34 cellular contexts compared by ENCODE assay signal in the genomic region with DNA sequence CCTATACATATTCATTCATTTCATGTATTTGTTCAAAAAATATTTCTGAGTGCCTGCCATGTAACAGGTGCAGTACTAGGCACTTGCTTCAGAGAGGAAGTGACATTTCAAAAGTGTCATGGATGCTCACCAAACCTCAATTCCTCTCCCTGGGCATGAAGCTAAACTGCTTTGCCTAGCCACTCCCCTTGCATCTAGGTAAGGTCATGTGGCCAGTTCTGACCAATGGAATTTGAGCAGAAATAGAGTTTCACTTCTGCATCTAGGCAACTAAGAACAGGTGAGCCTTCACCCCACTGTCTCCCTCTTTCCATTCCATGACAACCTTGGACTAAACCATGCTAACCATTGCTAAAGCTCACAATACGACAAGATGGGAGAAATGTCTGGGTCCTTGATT. TPM values are rescaled to one million over a fixed set of nuclear protein-coding genes. Genes with fewer than 3 reads are reported as not detected.
A peak's percentile ranks its signal among the peaks of the same experiment; 100 is the strongest.
DNase-seq lines count a peak whose midpoint lies in the region; ATAC-seq and TF ChIP-seq lines count a peak whose summit lies in the region.
"Had no signal": no experiment of that assay in that cellular context is flagged by ENCODE, and none has a peak within 500 bp of the region (broad histone marks: within the 10 kb centered on the region; RNA-seq: fewer than 3 reads in every experiment).

No MANE protein-coding gene starts in this region.

- DNase-seq in GM12865 (ENCODE audit: low read depth) = peak; percentile 43
- no peak for DNase-seq in WTC11 (ENCODE audit: low spot score)
- peak; percentile 39 for DNase-seq in naive B cell
- DNase-seq in GM19238 (ENCODE audit: insufficient read length, low spot score) = no peak
- no peak for DNase-seq in stimulated activated naive CD4-positive, alpha-beta T cell treated with Interleukin-2 at 50 U/mL for 16 hours (lab: John Stamatoyannopoulos, UW)
- DNase-seq: activated CD4-positive, alpha-beta T cell treated with anti-CD3 and anti-CD28 coated beads for 4 hours; activated CD8-positive, alpha-beta memory T cell treated with anti-CD3 and anti-CD28 coated beads, Interleukin-2, amount 10 ng/mL, durations not matched to agents 7 days and 5 days; activated gamma-delta T cell; activated T-cell treated with anti-CD3 and anti-CD28 coated beads, Interleukin-2, amount 50 U/mL, for 4 hours; Caco-2; caudate nucleus; DMS79; erythroblast; GF-D8; glutamatergic neuron; KG1; left ventricle myocardium inferior; mesendoderm; NCI-H1436 treated with DMSO at 0.1 percent for 48 hours; NCI-H2107; NCI-H345; retina; stimulated activated naive CD8-positive, alpha-beta T cell treated with anti-CD3 and anti-CD28 coated beads, Interleukin-15, Interleukin-2, amounts not matched to agents 100 U/mL and 50 U/mL, for 24 hours; SW 1271; T1000 had no signal

- H3K27me3 Mint-ChIP-seq in WTC11 (ENCODE audit: low read depth) = peaks cover 4% of the 10 kb centered on the region; the same call in 1 of the 2 replicates
- H3K27me3 Mint-ChIP-seq in naive B cell = peaks cover 0 to 16% (median 0%) of the 10 kb centered on the region in 3 donors

- POLR2A ChIA-PET in WTC11 (lab: Charles Lee) = no interaction called here

- H3K36me3 Mint-ChIP-seq in WTC11 = no peaks in the 10 kb centered on the region
- H3K36me3 Mint-ChIP-seq in naive B cell = no peaks in the 10 kb centered on the region

- CTCF ChIA-PET in WTC11 (lab: Charles Lee) = no interaction called here

- peak; percentile 38 for ATAC-seq in HG03354 (IDR thresholded peaks at IDR 0.05; ENCODE audit: poor library complexity, severe bottlenecking, unreplicated experiment)
- no peak for ATAC-seq in WTC11
- peak; percentile 49 to 60 for ATAC-seq in naive B cell (ENCODE audit: low read depth in 2 of 2)
- no peak for ATAC-seq in HG03108 (IDR thresholded peaks at IDR 0.05; ENCODE audit: unreplicated experiment)
- no peak for ATAC-seq in GM19035 (IDR thresholded peaks at IDR 0.05; ENCODE audit: unreplicated experiment)
- ATAC-seq: activated CD8-positive, alpha-beta memory T cell treated with anti-CD3 and anti-CD28 coated beads, Interleukin-2, amount 10 ng/mL, durations not matched to agents 7 days and 5 days; activated T-cell treated with anti-CD3 and anti-CD28 coated beads, Interleukin-2, amount 50 U/mL, for 4 hours; HCT116; stimulated activated naive CD8-positive, alpha-beta T cell treated with anti-CD3 and anti-CD28 coated beads, Interleukin-15, Interleukin-2, amounts not matched to agents 100 U/mL and 50 U/mL, for 24 hours had no signal

- H3K4me3 Mint-ChIP-seq in WTC11 (no peak overlapping the region), naive B cell (peak overlapping the region in 1 of 8 donors; percentile 88)
- H3K4me3 Mint-ChIP-seq: activated CD8-positive, alpha-beta memory T cell treated with anti-CD3 and anti-CD28 coated beads, Interleukin-2, amount 10 ng/mL, durations not matched to agents 7 days and 5 days; activated T-cell treated with anti-CD3 and anti-CD28 coated beads, Interleukin-2, amount 50 U/mL, for 4 hours; dendritic cell treated with granulocyte-macrophage colony-stimulating factor and Interleukin-4, amounts not matched to agents 40 ng/mL and 50 ng/mL, for 4 days; neural crest cell had no signal

- TF ChIP-seq CTCF in GM12865 (IDR thresholded peaks at IDR 0.05; ENCODE audit: insufficient read depth, low read depth, low read length, missing control alignments) (no peak), WTC11 (IDR thresholded peaks at IDR 0.05) (no peak)

- H3K9me3 Mint-ChIP-seq in WTC11 (no peaks in the 10 kb centered on the region), naive B cell (peaks cover 0 to 9% (median 4%) of the 10 kb centered on the region in 7 donors)
- H3K9me3 Mint-ChIP-seq: activated T-cell treated with anti-CD3 and anti-CD28 coated beads, Interleukin-2, amount 50 U/mL, for 4 hours; dendritic cell treated with granulocyte-macrophage colony-stimulating factor and Interleukin-4, amounts not matched to agents 40 ng/mL and 50 ng/mL, for 4 days had no signal

- H3K27ac Mint-ChIP-seq in WTC11 (no peak overlapping the region), naive B cell (peak overlapping the region in 1 of 6 donors; percentile 41)
- H3K27ac Mint-ChIP-seq: activated CD8-positive, alpha-beta memory T cell treated with anti-CD3 and anti-CD28 coated beads, Interleukin-2, amount 10 ng/mL, durations not matched to agents 7 days and 5 days; dendritic cell treated with granulocyte-macrophage colony-stimulating factor and Interleukin-4, amounts not matched to agents 40 ng/mL and 50 ng/mL, for 4 days had no signal

- H3K4me3 ChIP-seq in GM12865 (ENCODE audit: low read depth, low read length) = no peak overlapping the region
- H3K4me3 ChIP-seq: BLaER1 treated with 17β-estradiol and CSF1 and Interleukin-3, amounts not matched to agents 10 nM and 100 nM; left ventricle myocardium inferior; skin epidermis had no signal

- H3K4me1 Mint-ChIP-seq in WTC11 (peaks cover 11% of the 10 kb centered on the region), naive B cell (peaks cover 38 to 67% (median 47%) of the 10 kb centered on the region in 3 donors)
- H3K4me1 Mint-ChIP-seq: neural crest cell had no signal

TF ChIP-seq in WTC11, 78 proteins besides CTCF, POLR2A, EP300 and RAD21:
- TF ChIP-seq USF2 (CRISPR knock-in tag; IDR thresholded peaks at IDR 0.05) (peak; percentile 77), ZNF396 (CRISPR knock-in tag; IDR thresholded peaks at IDR 0.05; ENCODE audit: borderline replicate concordance) (no peak), USF1 (CRISPR knock-in tag; IDR thresholded peaks at IDR 0.05) (peak; percentile 52; the same call in 1 of the 2 replicates)

RNA-seq across cellular contexts. Expression of gene TC2N, which starts 27.6 kb away (rescaled TPM):
- total RNA-seq in WTC11 (2021) = 29.3 to 33.0 TPM (median 29.6 TPM) in 3 replicates
- 10 to 100 TPM in 1 of 6 donors, 1 to 10 TPM in 4, under 1 TPM in 1; 0.60 to 16.6 (median 7.4) TPM for polyA plus RNA-seq in naive B cell (ENCODE audit: low read depth in 6 of 6)
- total RNA-seq: HT1080, neural crest cell had no signal

Comparison
In these comparisons a context has a peak if more than half of its experiments do, and no peak if none do; other contexts are left out.
1. DNase-seq: peak in GM12865 (single experiment) and naive B cell (single experiment); none in WTC11 (single experiment), GM19238 (single experiment) and stimulated activated naive CD4-positive, alpha-beta T cell treated with Interleukin-2 at 50 U/mL for 16 hours (single experiment).
2. ATAC-seq: peak in HG03354 (single experiment) and naive B cell (2 of 2); none in WTC11 (single experiment), HG03108 (single experiment) and GM19035 (single experiment).